In genomic region chr3:111769110-111769509, GRCh38 we compare ENCODE assay signal across 19 cellular contexts.
DNase-seq lines count a peak whose midpoint lies in the region; FAIRE-seq and TF ChIP-seq lines count a peak whose summit lies in the region.
"Had no signal": no experiment of that assay in that cellular context is flagged by ENCODE, and none has a peak within 500 bp of the region (broad histone marks: within the 10 kb centered on the region; RNA-seq: fewer than 3 reads in every experiment).

No MANE protein-coding gene starts in this region.

- H3K9me3 ChIP-seq in mammary epithelial cell (replicated peaks; ENCODE audit: insufficient read depth, low read length) (no peaks in the 10 kb centered on the region), keratinocyte (ENCODE audit: control insufficient read depth, low read depth, low read length) (no peaks in the 10 kb centered on the region), sigmoid colon (no peaks in the 10 kb centered on the region), PC-9 (ENCODE audit: insufficient read depth, low read depth) (no peaks in the 10 kb centered on the region)
- H3K9me3 ChIP-seq: neutrophil had no signal

- H3K9ac ChIP-seq in mammary epithelial cell (ENCODE audit: insufficient read depth, low read length) (no peak overlapping the region), keratinocyte (ENCODE audit: control insufficient read depth, extremely low read depth, insufficient read depth, low read length) (no peak overlapping the region)

- peak overlapping the region; percentile 94 for H3K27ac ChIP-seq in mammary epithelial cell (ENCODE audit: insufficient read depth, low read depth, low read length)
- H3K27ac ChIP-seq in keratinocyte (ENCODE audit: control insufficient read depth, insufficient read depth, low read length) = peak overlapping the region; percentile 45
- peak overlapping the region; percentile 43 to 68 (median 66) for H3K27ac ChIP-seq in sigmoid colon
- H3K27ac ChIP-seq in PC-9 = no peak overlapping the region
- H3K27ac ChIP-seq: neutrophil had no signal

- no peaks in the 10 kb centered on the region for H3K36me3 ChIP-seq in mammary epithelial cell (ENCODE audit: insufficient read depth, low read length)
- H3K36me3 ChIP-seq in keratinocyte (ENCODE audit: control insufficient read depth in 2 of 2, extremely low read depth in 1 of 2, insufficient read depth in 2 of 2, low read length in 2 of 2) = no peaks in the 10 kb centered on the region
- no peaks in the 10 kb centered on the region for H3K36me3 ChIP-seq in sigmoid colon
- H3K36me3 ChIP-seq in PC-9 (ENCODE audit: low read depth) = no peaks in the 10 kb centered on the region
- H3K36me3 ChIP-seq: neutrophil had no signal

- TF ChIP-seq CTCF in Calu3 (IDR thresholded peaks at IDR 0.05; ENCODE audit: unreplicated experiment) = no peak
- no peak for TF ChIP-seq CTCF in mammary epithelial cell (conservative IDR thresholded peaks at IDR 0.05 in 1 of 2, IDR thresholded peaks at IDR 0.05 in 1 of 2; ENCODE audit: extremely low read depth in 1 of 2, insufficient read depth in 1 of 2, low read depth in 1 of 2, low read length in 2 of 2)
- TF ChIP-seq CTCF in keratinocyte (optimal IDR thresholded peaks at IDR 0.05 in 1 of 3, IDR thresholded peaks at IDR 0.05 in 1 of 3, conservative IDR thresholded peaks at IDR 0.05 in 1 of 3; ENCODE audit: extremely low read depth in 1 of 3, insufficient read depth in 2 of 3, low read length in 3 of 3) = no peak
- no peak for TF ChIP-seq CTCF in sigmoid colon (IDR thresholded peaks at IDR 0.05)
- no peak for TF ChIP-seq CTCF in PC-9 (conservative IDR thresholded peaks at IDR 0.05)

- CTCF ChIA-PET in Calu3 (lab: Charles Lee) (no interaction called here), mammary epithelial cell (lab: Charles Lee; ENCODE audit: low non-redundant PET) (no interaction called here), PC-9 (lab: Charles Lee) (no interaction called here)

- no peak for TF ChIP-seq POLR2A in sigmoid colon (IDR thresholded peaks at IDR 0.05)

- H3K27me3 Mint-ChIP-seq in Calu3 (ENCODE audit: unreplicated experiment) = no peaks in the 10 kb centered on the region
- H3K27me3 Mint-ChIP-seq: activated CD8-positive, alpha-beta T cell treated with anti-CD3 and anti-CD28 coated beads for 36 hours; activated T-helper 17 cell treated with anti-CD3 and anti-CD28 coated beads, Interleukin-2, amount 50 U/mL, for 72 hours; dendritic cell treated with granulocyte-macrophage colony-stimulating factor and Interleukin-4, amounts not matched to agents 40 ng/mL and 50 ng/mL, for 4 days; IgD-negative memory B cell; stimulated activated naive CD8-positive, alpha-beta T cell treated with anti-CD3 and anti-CD28 coated beads, Interleukin-15, amount 100 ng/mL, for 72 hours had no signal

- POLR2A ChIA-PET in PC-9 (lab: Charles Lee; ENCODE audit: unreplicated experiment) = interaction anchor here (0.6 kb wide), 1 partner anchor 53 kb away, joined by 3 read pairs; no protein-coding TSS in a partner anchor

- no peaks in the 10 kb centered on the region for H3K9me1 ChIP-seq in keratinocyte (ENCODE audit: control insufficient read depth, extremely low read depth, insufficient read depth, low read length)

- no peak overlapping the region for H3K4me3 Mint-ChIP-seq in Calu3 (ENCODE audit: low read depth, unreplicated experiment)
- H3K4me3 Mint-ChIP-seq: activated CD8-positive, alpha-beta T cell treated with anti-CD3 and anti-CD28 coated beads for 36 hours; activated T-helper 17 cell treated with anti-CD3 and anti-CD28 coated beads, Interleukin-2, amount 50 U/mL, for 72 hours; CD4-positive, alpha-beta memory T cell; dendritic cell treated with granulocyte-macrophage colony-stimulating factor and Interleukin-4, amounts not matched to agents 40 ng/mL and 50 ng/mL, for 4 days; IgD-negative memory B cell; stimulated activated naive CD8-positive, alpha-beta T cell treated with anti-CD3 and anti-CD28 coated beads, Interleukin-15, amount 100 ng/mL, for 72 hours had no signal

- no peak overlapping the region for H2AFZ ChIP-seq in mammary epithelial cell (ENCODE audit: low read depth, low read length)
- peak overlapping the region; percentile 63 for H2AFZ ChIP-seq in keratinocyte (ENCODE audit: control insufficient read depth, low read length)
- no peak overlapping the region for H2AFZ ChIP-seq in PC-9

- dilution Hi-C loops in mammary epithelial cell (cut with HindIII; ENCODE audit: low sequenced_read_pairs) (no loop called here), keratinocyte (cut with MboI; ENCODE audit: extremely low pct_ligation_motif_present, low sequenced_read_pairs) (no loop called here)

- no peak for TF ChIP-seq EP300 in sigmoid colon (IDR thresholded peaks at IDR 0.05)

- no peaks in the 10 kb centered on the region for H3K9me3 Mint-ChIP-seq in Calu3 (ENCODE audit: low read depth, unreplicated experiment)
- H3K9me3 Mint-ChIP-seq: activated CD8-positive, alpha-beta T cell treated with anti-CD3 and anti-CD28 coated beads for 36 hours; activated T-helper 17 cell treated with anti-CD3 and anti-CD28 coated beads, Interleukin-2, amount 50 U/mL, for 72 hours; CD4-positive, alpha-beta memory T cell; dendritic cell treated with granulocyte-macrophage colony-stimulating factor and Interleukin-4, amounts not matched to agents 40 ng/mL and 50 ng/mL, for 4 days; IgD-negative memory B cell; stimulated activated naive CD8-positive, alpha-beta T cell treated with anti-CD3 and anti-CD28 coated beads, Interleukin-15, amount 100 ng/mL, for 72 hours had no signal

- H3K79me2 ChIP-seq in mammary epithelial cell (ENCODE audit: insufficient read depth, low read length) (no peaks in the 10 kb centered on the region), keratinocyte (ENCODE audit: control insufficient read depth, insufficient read depth, low read length) (no peaks in the 10 kb centered on the region), PC-9 (ENCODE audit: low read depth) (no peaks in the 10 kb centered on the region)

- peaks cover 40% of the 10 kb centered on the region for H3K4me1 Mint-ChIP-seq in Calu3 (ENCODE audit: low read depth, unreplicated experiment)
- H3K4me1 Mint-ChIP-seq: activated T-helper 17 cell treated with anti-CD3 and anti-CD28 coated beads, Interleukin-2, amount 50 U/mL, for 72 hours; CD4-positive, alpha-beta memory T cell; IgD-negative memory B cell; stimulated activated naive CD8-positive, alpha-beta T cell treated with anti-CD3 and anti-CD28 coated beads, Interleukin-15, amount 100 ng/mL, for 72 hours had no signal

- H3K4me3 ChIP-seq in mammary epithelial cell (replicated peaks in 1 of 3; ENCODE audit: insufficient read depth in 1 of 3, low read depth in 2 of 3, low read length in 3 of 3) = no peak overlapping the region
- peak overlapping the region in 1 of 3 experiments; percentile 40 for H3K4me3 ChIP-seq in keratinocyte (ENCODE audit: control insufficient read depth in 2 of 3, extremely low read depth in 1 of 3, insufficient read depth in 2 of 3, low read depth in 1 of 3, low read length in 3 of 3)
- no peak overlapping the region for H3K4me3 ChIP-seq in sigmoid colon
- no peak overlapping the region for H3K4me3 ChIP-seq in PC-9

- FAIRE-seq in keratinocyte (lab: Jason Lieb, UNC) = no peak
- FAIRE-seq: A204.1 had no signal

- H3K36me3 Mint-ChIP-seq in Calu3 (ENCODE audit: insufficient read depth, unreplicated experiment) = no peaks in the 10 kb centered on the region
- H3K36me3 Mint-ChIP-seq: CD4-positive, alpha-beta memory T cell; IgD-negative memory B cell had no signal

- H3F3A ChIP-seq in PC-9 (ENCODE audit: insufficient read depth, low read depth) = no peaks in the 10 kb centered on the region

- H4K20me1 ChIP-seq in mammary epithelial cell (ENCODE audit: insufficient read depth, low read length) (no peaks in the 10 kb centered on the region), keratinocyte (ENCODE audit: control insufficient read depth, extremely low read depth, insufficient read depth, low read length) (no peaks in the 10 kb centered on the region), PC-9 (ENCODE audit: insufficient read depth) (no peaks in the 10 kb centered on the region)

- DNase-seq in Calu3 = no peak
- no peak for DNase-seq in mammary epithelial cell
- no peak for DNase-seq in keratinocyte (ENCODE audit: low read depth, low spot score)
- DNase-seq in sigmoid colon = no peak
- DNase-seq in kidney tubule cell (ENCODE audit: low spot score) = no peak
- DNase-seq in PC-9 = no peak
- DNase-seq in activated CD8-positive, alpha-beta memory T cell treated with anti-CD3 and anti-CD28 coated beads, Interleukin-2, amount 50 U/mL, for 4 hours = no peak
- no peak for DNase-seq in posterior vena cava (ENCODE audit: low spot score)
- DNase-seq: activated CD8-positive, alpha-beta T cell treated with anti-CD3 and anti-CD28 coated beads for 36 hours; CD4-positive, alpha-beta memory T cell; mesendoderm; NCI-H1105; NCI-H2227 treated with DMSO at 0.1 percent for 48 hours; stimulated activated naive CD8-positive, alpha-beta T cell treated with anti-CD3 and anti-CD28 coated beads, Interleukin-15, amount 100 ng/mL, for 72 hours had no signal

- H3K4me1 ChIP-seq in mammary epithelial cell (ENCODE audit: insufficient read depth, low read length) = peaks cover 36% of the 10 kb centered on the region
- peaks cover 24% of the 10 kb centered on the region for H3K4me1 ChIP-seq in keratinocyte (ENCODE audit: control insufficient read depth, extremely low read depth, insufficient read depth, low read length)
- H3K4me1 ChIP-seq in sigmoid colon = peaks cover 0 to 41% (median 32%) of the 10 kb centered on the region in 4 donors
- peaks cover 10% of the 10 kb centered on the region; the same call in 1 of the 2 replicates for H3K4me1 ChIP-seq in PC-9 (replicated peaks; ENCODE audit: insufficient read depth)

- no peaks in the 10 kb centered on the region for H3K9me2 ChIP-seq in PC-9 (ENCODE audit: insufficient read depth)

- BruUV-seq in Calu3 (replicated peaks; lab: Mats Ljungman, UMichigan) (no TSS peak), mammary epithelial cell (replicated peaks; lab: Mats Ljungman, UMichigan) (no TSS peak), PC-9 (replicated peaks; lab: Mats Ljungman, UMichigan) (no TSS peak)

- peak overlapping the region; percentile 54 for H3K27ac Mint-ChIP-seq in Calu3 (ENCODE audit: unreplicated experiment)
- H3K27ac Mint-ChIP-seq: activated CD8-positive, alpha-beta T cell treated with anti-CD3 and anti-CD28 coated beads for 36 hours; activated T-helper 17 cell treated with anti-CD3 and anti-CD28 coated beads, Interleukin-2, amount 50 U/mL, for 72 hours; dendritic cell treated with granulocyte-macrophage colony-stimulating factor and Interleukin-4, amounts not matched to agents 40 ng/mL and 50 ng/mL, for 4 days; IgD-negative memory B cell had no signal

- H3K27me3 ChIP-seq in mammary epithelial cell (ENCODE audit: insufficient read depth, low read length) (no peaks in the 10 kb centered on the region), keratinocyte (ENCODE audit: control insufficient read depth, extremely low read depth, insufficient read depth, low read length) (no peaks in the 10 kb centered on the region), sigmoid colon (no peaks in the 10 kb centered on the region), PC-9 (ENCODE audit: insufficient read depth, low read depth) (no peaks in the 10 kb centered on the region)
- H3K27me3 ChIP-seq: neutrophil had no signal

- intact Hi-C loops in Calu3 (cut with micrococcal nuclease; ENCODE audit: unreplicated experiment) (loop anchor here (5.0 kb wide), 1 partner anchor 52 kb away; no protein-coding TSS in a partner anchor), mammary epithelial cell (cut with micrococcal nuclease) (no loop called here), sigmoid colon (cut with DNase I) (loop anchor here (5.0 to 10.0 kb wide), 2 partner anchors 33 to 86 kb away; partner anchors contain the start of gene PHLDB2), PC-9 (cut with micrococcal nuclease; ENCODE audit: unreplicated experiment) (loop anchor here (2.0 kb wide), 2 partner anchors 34 to 52 kb away; no protein-coding TSS in a partner anchor), posterior vena cava (cut with DNase I) (no loop called here)

- in situ Hi-C loops in mammary epithelial cell (cut with MboI; ENCODE audit: low sequenced_read_pairs in 2 of 2) = no loop called here

- H3K4me2 ChIP-seq in mammary epithelial cell (ENCODE audit: insufficient read depth, low read depth, low read length) (no peak overlapping the region), keratinocyte (ENCODE audit: control insufficient read depth, extremely low read depth, insufficient read depth, low read depth, low read length) (peak overlapping the region; percentile 34), PC-9 (no peak overlapping the region)

Comparison
In these comparisons a context has a peak if more than half of its experiments do, and no peak if none do; other contexts are left out.
1. intact Hi-C loops: an anchor here in Calu3 (5.0 kb wide), sigmoid colon (5.0 to 10.0 kb wide) and PC-9 (2.0 kb wide); none called in mammary epithelial cell and posterior vena cava.